ENCODE assay signal across 14 cellular contexts in the genomic region with DNA sequence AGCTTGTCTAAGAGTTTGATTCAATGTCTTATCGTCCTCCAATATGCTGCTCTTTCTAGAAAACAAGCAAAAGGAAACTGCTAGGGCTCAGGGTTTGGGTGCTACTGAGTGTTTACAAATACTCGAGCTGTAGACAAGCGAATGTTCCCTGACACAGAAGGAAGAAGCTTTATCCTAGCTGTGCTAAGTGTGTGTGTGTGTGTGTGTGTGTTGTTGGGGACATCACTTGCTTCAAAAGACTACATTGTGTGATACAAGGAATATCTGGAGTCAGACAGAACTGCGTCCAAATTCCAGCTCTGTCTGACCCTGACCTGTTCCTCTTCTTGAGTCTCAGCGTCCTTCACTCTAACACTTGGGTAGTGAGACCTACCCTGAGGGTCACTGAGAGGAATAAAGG. TPM values are rescaled to one million over a fixed set of nuclear protein-coding genes. Genes with fewer than 3 reads are reported as not detected.
DNase-seq lines count a peak whose midpoint lies in the region; ATAC-seq, FAIRE-seq and TF ChIP-seq lines count a peak whose summit lies in the region.
"Not testable (repeated sequence)": the region's sequence is repeated elsewhere in the genome, so short reads cannot be mapped to it uniquely, and the experiment has no call there.
"Had no signal": no experiment of that assay in that cellular context is flagged by ENCODE, and none has a peak within 500 bp of the region (broad histone marks: within the 10 kb centered on the region; RNA-seq: fewer than 3 reads in every experiment).

No MANE protein-coding gene starts in this region.

- TF ChIP-seq EP300 in A549 (IDR thresholded peaks at IDR 0.05), result not testable (repeated sequence)

- not testable (repeated sequence) for H3K9me3 ChIP-seq in A549; HUES64 (ENCODE audit: insufficient read depth, low read depth, low read length); ascending aorta; endodermal cell (ENCODE audit: control insufficient read depth, low read length); right atrium auricular region; thyroid gland

- H3K9ac ChIP-seq in HUES64 (ENCODE audit: low read depth, low read length), result 0 out of 2 replicates have a peak overlapping the region, but pooled peaks have one; percentile 8
- not testable (repeated sequence) for H3K9ac ChIP-seq in endodermal cell (ENCODE audit: extremely low read depth, low read length, poor library complexity, severe bottlenecking); rectal smooth muscle tissue (ENCODE audit: low read length)

- peak in 1 of 2 experiments; percentile 1; a peak in 1 of 6 replicates for ATAC-seq in A549

- H3K36me3 ChIP-seq in HUES64 (ENCODE audit: insufficient read depth, low read length) (peaks cover 14% of the 10 kb centered on the region), ascending aorta (peaks cover 14 to 19% of the 10 kb centered on the region in 2 donors), endodermal cell (ENCODE audit: control insufficient read depth, insufficient read depth, low read length) (peaks cover 24% of the 10 kb centered on the region), right atrium auricular region (peaks cover 30% of the 10 kb centered on the region)
- not testable (repeated sequence) for H3K36me3 ChIP-seq in rectal smooth muscle tissue (ENCODE audit: control insufficient read depth, insufficient read depth, low read length); thyroid gland

- DNase-seq in A549 (ENCODE audit: low read depth in 1 of 2, low spot score in 1 of 2) (peak in 1 of 2 experiments; percentile 28), endodermal cell (peak; percentile 63)
- DNase-seq in ascending aorta (ENCODE audit: low spot score in 2 of 2); right atrium auricular region (ENCODE audit: low spot score); mesothelial cell of epicardium (ENCODE audit: low spot score in 2 of 2, unreplicated experiment in 2 of 2); thyroid gland: not testable (repeated sequence)

- H3K27ac Mint-ChIP-seq in endodermal cell (peak overlapping the region; percentile 24), mesothelial cell of epicardium (peak overlapping the region; percentile 35)

- peak overlapping the region; percentile 61 for H3K4me2 ChIP-seq in A549

- H3K9me3 Mint-ChIP-seq in endodermal cell, mesothelial cell of epicardium: not testable (repeated sequence)

- TF ChIP-seq POLR2A in A549 (IDR thresholded peaks at IDR 0.05; ENCODE audit: low read length); thyroid gland (IDR thresholded peaks at IDR 0.05): not testable (repeated sequence)

- CTCF ChIA-PET in A549 (lab: Yijun Ruan, JAX), result interaction anchor here (1.9 kb wide), 1 partner anchor 335 kb away, joined by 4 read pairs; no protein-coding TSS in a partner anchor

- TF ChIP-seq RAD21 in A549 (conservative IDR thresholded peaks at IDR 0.05 in 1 of 2, IDR thresholded peaks at IDR 0.05 in 1 of 2), result not testable (repeated sequence)

- peak overlapping the region; percentile 86 to 92 for H3K27ac ChIP-seq in A549
- H3K27ac ChIP-seq in HUES64 (ENCODE audit: low read depth, low read length), result peak overlapping the region; percentile 14; the same call in 1 of the 2 replicates
- H3K27ac ChIP-seq in ascending aorta, result peak overlapping the region; percentile 27 to 65
- H3K27ac ChIP-seq in endodermal cell (ENCODE audit: low read depth, low read length), result not testable (repeated sequence)
- H3K27ac ChIP-seq in right atrium auricular region, result peak overlapping the region; percentile 50 to 67
- H3K27ac ChIP-seq in rectal smooth muscle tissue (ENCODE audit: low read depth, low read length), result peak overlapping the region; percentile 40
- peak overlapping the region; percentile 31 to 83 (median 74) for H3K27ac ChIP-seq in thyroid gland

- H3K27me3 Mint-ChIP-seq in endodermal cell (ENCODE audit: insufficient read depth); mesothelial cell of epicardium (ENCODE audit: low read depth): not testable (repeated sequence)

- intact Hi-C loops in ascending aorta (cut with DNase I), result not testable (repeated sequence)
- intact Hi-C loops in thyroid gland (cut with DNase I), result loop anchor here (10.0 kb wide), 1 partner anchor 130 kb away; no protein-coding TSS in a partner anchor

- H3K36me3 Mint-ChIP-seq in endodermal cell (ENCODE audit: low read depth), result peaks cover 18% of the 10 kb centered on the region
- H3K36me3 Mint-ChIP-seq in mesothelial cell of epicardium, result peaks cover 15% of the 10 kb centered on the region

- H3K4me3 Mint-ChIP-seq in endodermal cell, mesothelial cell of epicardium: not testable (repeated sequence)

- FAIRE-seq in A549 (lab: Jason Lieb, UNC), result not testable (repeated sequence)

- H3K4me1 Mint-ChIP-seq in endodermal cell (peaks cover 36% of the 10 kb centered on the region), mesothelial cell of epicardium (peaks cover 25% of the 10 kb centered on the region)

- 38% methylated on average over 5 of the region's 5 CpGs for WGBS in A549 (ENCODE audit: missing lambda C conversion rate)
- WGBS in HUES64, result 73% methylated on average over 5 of the region's 5 CpGs
- 86 to 100% methylated on average over 2 to 5 of the region's 5 CpGs for WGBS in endodermal cell (ENCODE audit: insufficient coverage in 1 of 2, insufficient read length in 1 of 2), 2 experiments
- 63 to 72% methylated on average over 5 of the region's 5 CpGs for WGBS in thyroid gland, 2 donors

- H3K27me3 ChIP-seq in HUES64 (ENCODE audit: insufficient read depth, low read length); ascending aorta; endodermal cell (ENCODE audit: control insufficient read depth, insufficient read depth, low read length, poor library complexity, severe bottlenecking); right atrium auricular region; rectal smooth muscle tissue (ENCODE audit: control insufficient read depth, insufficient read depth, low read length); thyroid gland: not testable (repeated sequence)

- not testable (repeated sequence) for TF ChIP-seq CTCF in A549 (IDR thresholded peaks at IDR 0.05); ascending aorta (IDR thresholded peaks at IDR 0.05); endodermal cell (conservative IDR thresholded peaks at IDR 0.05); right atrium auricular region (IDR thresholded peaks at IDR 0.05); mesothelial cell of epicardium (IDR thresholded peaks at IDR 0.05; ENCODE audit: unreplicated experiment); thyroid gland (IDR thresholded peaks at IDR 0.05)

- POLR2A ChIA-PET in A549 (lab: Yijun Ruan, JAX), result interaction anchor here (0.8 kb wide), 1 partner anchor 335 kb away, joined by 5 read pairs; no protein-coding TSS in a partner anchor

- H3K4me3 ChIP-seq in A549; HUES64 (ENCODE audit: low read length); ascending aorta; endodermal cell (ENCODE audit: low read length); right atrium auricular region; rectal smooth muscle tissue (ENCODE audit: low read length); thyroid gland (replicated peaks in 1 of 3): not testable (repeated sequence)

- H3K4me1 ChIP-seq in A549 (peaks cover 62% of the 10 kb centered on the region), HUES64 (ENCODE audit: insufficient read depth, low read length) (peaks cover 16% of the 10 kb centered on the region), right atrium auricular region (peaks cover 0 to 49% of the 10 kb centered on the region in 2 donors), thyroid gland (peaks cover 6 to 51% of the 10 kb centered on the region in 2 donors)
- H3K4me1 ChIP-seq in ascending aorta; endodermal cell (ENCODE audit: control insufficient read depth, insufficient read depth, low read length); rectal smooth muscle tissue (ENCODE audit: control insufficient read depth, insufficient read depth, low read length): not testable (repeated sequence)

RNA-seq across cellular contexts. Expression of gene RHO, which starts 33.9 kb away (rescaled TPM):
- polyA plus RNA-seq in A549 (2011; rRNA removed) (0.03 and 0.04 TPM in 2 replicates), A549 (2017; fragmentation: RNase III; extraction: RNeasy Plus Mini Kit Qiagen cat#74134 plus additional on column Dnase treatment) (not detected in 3 replicates)
- 0.01 TPM in 1 of 2 replicates, not detected in the other for polyA plus RNA-seq in A549 (2012; cell fraction: cytosol; rRNA removed)
- 0.05 and 0.11 TPM in 2 replicates for polyA plus RNA-seq in A549 (2012; cell fraction: nucleus; rRNA removed)
- not detected in 2 replicates for polyA minus RNA-seq in A549 (2011; rRNA and poly(A)+ RNA removed)
- not detected for polyA plus RNA-seq in HUES64 (2013, experiment 1 of 2)
- not detected for polyA plus RNA-seq in HUES64 (2013, experiment 2 of 2)
- total RNA-seq in ascending aorta (not detected), endodermal cell (under 1 TPM; 0.22 to 0.26 TPM), right atrium auricular region (not detected), mesothelial cell of epicardium (0.09 to 0.11 TPM in 2 of 3 replicates, not detected in the other), thyroid gland (not detected)
- polyA plus RNA-seq in endodermal cell (2013, experiment 1 of 2), result not detected
- polyA plus RNA-seq in endodermal cell (2013, experiment 2 of 2), result not detected
- total RNA-seq: activated B cell treated with CpG ODN at 0.5 μM for 24 hours, G401, glomerular endothelial cell, pancreas had no signal
- polyA plus RNA-seq: esophagus; naive thymus-derived CD8-positive, alpha-beta T cell had no signal

RNA-seq across cellular contexts. Expression of gene H1-8, which starts 48.5 kb away (rescaled TPM):
- polyA plus RNA-seq in A549 (2011; rRNA removed) (not detected in 2 replicates), A549 (2017; fragmentation: RNase III; extraction: RNeasy Plus Mini Kit Qiagen cat#74134 plus additional on column Dnase treatment) (not detected in 3 replicates)
- polyA plus RNA-seq in A549 (2012; cell fraction: cytosol; rRNA removed), result not detected in 2 replicates
- not detected in 2 replicates for polyA plus RNA-seq in A549 (2012; cell fraction: nucleus; rRNA removed)
- not detected in 2 replicates for polyA minus RNA-seq in A549 (2011; rRNA and poly(A)+ RNA removed)
- not detected for polyA plus RNA-seq in HUES64 (2013, experiment 1 of 2)
- not detected for polyA plus RNA-seq in HUES64 (2013, experiment 2 of 2)
- total RNA-seq in ascending aorta (not detected), endodermal cell (not detected), right atrium auricular region (not detected), mesothelial cell of epicardium (not detected in 3 replicates), thyroid gland (not detected)
- not detected for polyA plus RNA-seq in endodermal cell (2013, experiment 1 of 2)
- polyA plus RNA-seq in endodermal cell (2013, experiment 2 of 2), result not detected
- total RNA-seq: activated B cell treated with CpG ODN at 0.5 μM for 24 hours; G401; glomerular endothelial cell; naive thymus-derived CD8-positive, alpha-beta T cell; pancreas had no signal
- polyA plus RNA-seq: esophagus; naive thymus-derived CD8-positive, alpha-beta T cell; pancreas had no signal

RNA-seq across cellular contexts. Expression of gene IFT122, which starts 54.5 kb away (rescaled TPM):
- 17.1 and 20.3 TPM in 2 replicates for polyA plus RNA-seq in A549 (2011; rRNA removed)
- polyA plus RNA-seq in A549 (2012; cell fraction: cytosol; rRNA removed), result 19.0 and 19.7 TPM in 2 replicates
- polyA plus RNA-seq in A549 (2012; cell fraction: nucleus; rRNA removed), result 78.1 and 111 TPM in 2 replicates
- 15.0 to 16.8 TPM (median 15.1 TPM) in 3 replicates for polyA plus RNA-seq in A549 (2017; fragmentation: RNase III; extraction: RNeasy Plus Mini Kit Qiagen cat#74134 plus additional on column Dnase treatment)
- polyA minus RNA-seq in A549 (2011; rRNA and poly(A)+ RNA removed), result 38.7 and 44.4 TPM in 2 replicates
- 17.8 TPM for polyA plus RNA-seq in HUES64 (2013, experiment 1 of 2)
- 21.4 TPM for polyA plus RNA-seq in HUES64 (2013, experiment 2 of 2)
- total RNA-seq in ascending aorta, result 51.1 TPM
- 10 to 100 TPM; 36.0 to 46.6 TPM for total RNA-seq in endodermal cell
- 39.8 TPM for polyA plus RNA-seq in endodermal cell (2013, experiment 1 of 2)
- 44.0 TPM for polyA plus RNA-seq in endodermal cell (2013, experiment 2 of 2)
- 10 to 100 TPM; 18.5 to 36.9 TPM for total RNA-seq in right atrium auricular region
- total RNA-seq in mesothelial cell of epicardium, result 41.9 to 48.0 TPM (median 45.8 TPM) in 3 replicates
- 10 to 100 TPM; 40.7 to 67.9 (median 46.7) TPM for total RNA-seq in thyroid gland

RNA-seq across cellular contexts. Expression of gene MBD4, which starts 54.8 kb away (rescaled TPM):
- polyA plus RNA-seq in A549 (2011; rRNA removed) (38.2 and 49.7 TPM in 2 replicates), A549 (2017; fragmentation: RNase III; extraction: RNeasy Plus Mini Kit Qiagen cat#74134 plus additional on column Dnase treatment) (26.4 to 32.7 TPM (median 31.4 TPM) in 3 replicates)
- 12.4 and 13.5 TPM in 2 replicates for polyA plus RNA-seq in A549 (2012; cell fraction: cytosol; rRNA removed)
- 12.8 and 17.9 TPM in 2 replicates for polyA plus RNA-seq in A549 (2012; cell fraction: nucleus; rRNA removed)
- 8.2 and 9.5 TPM in 2 replicates for polyA minus RNA-seq in A549 (2011; rRNA and poly(A)+ RNA removed)
- polyA plus RNA-seq in HUES64 (2013, experiment 1 of 2), result 34.0 TPM
- 34.3 TPM for polyA plus RNA-seq in HUES64 (2013, experiment 2 of 2)
- total RNA-seq in ascending aorta (57.6 TPM), endodermal cell (10 to 100 TPM; 39.5 to 45.5 TPM), right atrium auricular region (10 to 100 TPM; 17.8 to 26.4 TPM), mesothelial cell of epicardium (26.6 to 27.1 TPM (median 26.6 TPM) in 3 replicates), thyroid gland (10 to 100 TPM; 22.9 to 35.2 (median 28.6) TPM)
- polyA plus RNA-seq in endodermal cell (2013, experiment 1 of 2), result 44.1 TPM
- 36.1 TPM for polyA plus RNA-seq in endodermal cell (2013, experiment 2 of 2)
